In genomic region chr11:65486570-65487466, GRCh38 we compare ENCODE assay signal across 9 cellular contexts. TPM values are rescaled to one million over a fixed set of nuclear protein-coding genes. Genes with fewer than 3 reads are reported as not detected.
A peak's percentile ranks its signal among the peaks of the same experiment; 100 is the strongest.
DNase-seq lines count a peak whose midpoint lies in the region; ATAC-seq and TF ChIP-seq lines count a peak whose summit lies in the region.
"Had no signal": no experiment of that assay in that cellular context is flagged by ENCODE, and none has a peak within 500 bp of the region (broad histone marks: within the 10 kb centered on the region; RNA-seq: fewer than 3 reads in every experiment).

No MANE protein-coding gene starts in this region.

- POLR2A ChIA-PET in activated CD4-positive, alpha-beta T cell treated with anti-CD3 and anti-CD28 coated beads for 36 hours (lab: Charles Lee), result interaction anchor here (0.6 to 25.9 kb wide), 12 partner anchors 8 to 712 kb away, joined by 3 to 1637 read pairs (median 8); partner anchors contain the start of genes MALAT1 and NEAT1

- H3K4me1 ChIP-seq in muscle layer of colon (ENCODE audit: insufficient read depth, low read length) (peaks cover 74% of the 10 kb centered on the region), transverse colon (peaks cover 56 to 69% (median 65%) of the 10 kb centered on the region in 4 donors)

- H3K27me3 Mint-ChIP-seq in activated CD4-positive, alpha-beta T cell treated with anti-CD3 and anti-CD28 coated beads for 36 hours, result no peaks in the 10 kb centered on the region
- H3K27me3 Mint-ChIP-seq in chondrocyte (ENCODE audit: low read depth), result no peaks in the 10 kb centered on the region

- TF ChIP-seq CTCF in chondrocyte (IDR thresholded peaks at IDR 0.05) (no peak), transverse colon (IDR thresholded peaks at IDR 0.05) (no peak)

- intact Hi-C loops in activated CD4-positive, alpha-beta T cell treated with anti-CD3 and anti-CD28 coated beads for 36 hours (cut with DNase I, micrococcal nuclease), result loop anchor here in 1 of 2 experiments (1.0 kb wide), 1 partner anchor 10 kb away; no protein-coding TSS in a partner anchor
- intact Hi-C loops in transverse colon (cut with DNase I; ENCODE audit: low total_unique reads), result no loop called here

- H3K27me3 ChIP-seq in muscle layer of colon (ENCODE audit: control insufficient read depth in 1 of 2, insufficient read depth in 2 of 2, low read length in 2 of 2) (no peaks in the 10 kb centered on the region), transverse colon (no peaks in the 10 kb centered on the region)

- peak overlapping the region in 1 of 2 donors; percentile 20 for H3K4me3 ChIP-seq in muscle layer of colon (ENCODE audit: low read depth in 1 of 2, low read length in 2 of 2)
- no peak overlapping the region for H3K4me3 ChIP-seq in transverse colon

- peak overlapping the region; percentile 88 for H3K27ac Mint-ChIP-seq in activated CD4-positive, alpha-beta T cell treated with anti-CD3 and anti-CD28 coated beads for 36 hours
- peak overlapping the region; percentile 100 for H3K27ac Mint-ChIP-seq in chondrocyte (ENCODE audit: unreplicated experiment)

- 70 to 80% methylated on average over 2 to 10 of the region's 10 CpGs for WGBS in transverse colon (ENCODE audit: low coverage in 1 of 2), 2 donors

- no peaks in the 10 kb centered on the region for H3K36me3 ChIP-seq in muscle layer of colon (ENCODE audit: insufficient read depth, low read length)
- H3K36me3 ChIP-seq in transverse colon, result no peaks in the 10 kb centered on the region

- no peak for DNase-seq in activated CD4-positive, alpha-beta T cell treated with anti-CD3 and anti-CD28 coated beads for 36 hours
- DNase-seq in activated CD4-positive, alpha-beta T cell treated with anti-CD3 and anti-CD28 coated beads, Interleukin-2, amount 50 U/mL, for 1 hour, result no peak
- DNase-seq in chondrocyte (ENCODE audit: low spot score) (peak; percentile 30), transverse colon (no peak), DMS153 (lab: John Stamatoyannopoulos, UW) (no peak)
- DNase-seq: activated T-cell treated with anti-CD3 and anti-CD28 coated beads, Interleukin-2, amount 50 U/mL, for 48 hours had no signal

- H3K9ac ChIP-seq in muscle layer of colon (ENCODE audit: low read length), result peak overlapping the region; percentile 30

- CTCF ChIA-PET in activated CD4-positive, alpha-beta T cell treated with anti-CD3 and anti-CD28 coated beads for 36 hours (lab: Charles Lee), result interaction anchor here (0.7 to 8.4 kb wide), 7 partner anchors 9 to 67 kb away, joined by 5 to 72 read pairs (median 11); no protein-coding TSS in a partner anchor

- H3K9me3 Mint-ChIP-seq in activated CD4-positive, alpha-beta T cell treated with anti-CD3 and anti-CD28 coated beads for 36 hours (ENCODE audit: low read depth), result no peaks in the 10 kb centered on the region
- no peaks in the 10 kb centered on the region for H3K9me3 Mint-ChIP-seq in chondrocyte (ENCODE audit: low read depth)

- H3K36me3 Mint-ChIP-seq in activated CD4-positive, alpha-beta T cell treated with anti-CD3 and anti-CD28 coated beads for 36 hours (ENCODE audit: low read depth), result no peaks in the 10 kb centered on the region
- H3K36me3 Mint-ChIP-seq in chondrocyte (ENCODE audit: low read depth), result no peaks in the 10 kb centered on the region

- no peak for TF ChIP-seq POLR2A in transverse colon (IDR thresholded peaks at IDR 0.05)

- H3K4me1 Mint-ChIP-seq in activated CD4-positive, alpha-beta T cell treated with anti-CD3 and anti-CD28 coated beads for 36 hours, result peaks cover 51% of the 10 kb centered on the region
- peaks cover 80% of the 10 kb centered on the region for H3K4me1 Mint-ChIP-seq in chondrocyte (ENCODE audit: low read depth)

- TF ChIP-seq EP300 in transverse colon (IDR thresholded peaks at IDR 0.05; ENCODE audit: low read depth), result no peak

- peak overlapping the region; percentile 42 for H3K4me3 Mint-ChIP-seq in activated CD4-positive, alpha-beta T cell treated with anti-CD3 and anti-CD28 coated beads for 36 hours
- no peak overlapping the region for H3K4me3 Mint-ChIP-seq in chondrocyte (ENCODE audit: unreplicated experiment)

- peak overlapping the region; percentile 96 for H3K27ac ChIP-seq in muscle layer of colon (ENCODE audit: low read depth, low read length)
- peak overlapping the region; percentile 98 to 100 (median 99) for H3K27ac ChIP-seq in transverse colon

- in situ Hi-C loops in transverse colon (cut with MboI; ENCODE audit: low pct_ligation_motif_present in 1 of 4, low pct_unique_long_range_greater_than_20kb in 1 of 4, low sequenced_read_pairs in 3 of 4), result no loop called here

- no peaks in the 10 kb centered on the region for H3K9me3 ChIP-seq in muscle layer of colon (ENCODE audit: low read length)
- no peaks in the 10 kb centered on the region for H3K9me3 ChIP-seq in transverse colon

- no peak for ATAC-seq in activated CD4-positive, alpha-beta T cell treated with anti-CD3 and anti-CD28 coated beads for 36 hours
- ATAC-seq in HG03342 (IDR thresholded peaks at IDR 0.05; ENCODE audit: unreplicated experiment) (no peak), HG02870 (IDR thresholded peaks at IDR 0.05; ENCODE audit: unreplicated experiment) (no peak)

RNA-seq across cellular contexts. Expression of gene MALAT1, which starts 12.0 kb away (rescaled TPM):
- 1,000 to 10,000 TPM; 7,016 to 9,748 TPM for total RNA-seq in activated CD4-positive, alpha-beta T cell treated with anti-CD3 and anti-CD28 coated beads for 36 hours
- total RNA-seq in chondrocyte, result 11,810 to 14,376 TPM (median 12,130 TPM) in 3 replicates
- total RNA-seq in transverse colon, result over 10,000 TPM; 17,948 to 48,028 (median 23,406) TPM

RNA-seq across cellular contexts. Expression of gene SCYL1, which starts 38.1 kb away (rescaled TPM):
- total RNA-seq in activated CD4-positive, alpha-beta T cell treated with anti-CD3 and anti-CD28 coated beads for 36 hours, result 10 to 100 TPM; 66.5 to 78.8 TPM
- total RNA-seq in chondrocyte (108 to 123 TPM (median 120 TPM) in 3 replicates), transverse colon (10 to 100 TPM; 41.0 to 78.4 (median 69.2) TPM)
